11 cellular contexts compared by ENCODE assay signal in genomic region chr22:46076651-46077339, GRCh38.
DNase-seq lines count a peak whose midpoint lies in the region; ATAC-seq and TF ChIP-seq lines count a peak whose summit lies in the region.
"Had no signal": no experiment of that assay in that cellular context is flagged by ENCODE, and none has a peak within 500 bp of the region (broad histone marks: within the 10 kb centered on the region; RNA-seq: fewer than 3 reads in every experiment).

No MANE protein-coding gene starts in this region.

- POLR2A ChIA-PET in CD8-positive, alpha-beta T cell (lab: Charles Lee) = no interaction called here

- H3K9me3 Mint-ChIP-seq in CD8-positive, alpha-beta T cell = no peaks in the 10 kb centered on the region

- peak overlapping the region; percentile 95 for H3K4me3 ChIP-seq in LNCaP clone FGC (ENCODE audit: low read depth, low read length)
- peak overlapping the region in 1 of 3 donors; percentile 83 for H3K4me3 ChIP-seq in thyroid gland (replicated peaks in 1 of 3)
- H3K4me3 ChIP-seq in CD8-positive, alpha-beta T cell (ENCODE audit: low read depth, low read length) = no peak overlapping the region

- no peaks in the 10 kb centered on the region for H3K9me3 ChIP-seq in thyroid gland
- H3K9me3 ChIP-seq in CD8-positive, alpha-beta T cell (ENCODE audit: low read length) = no peaks in the 10 kb centered on the region

- no peaks in the 10 kb centered on the region for H3K27me3 ChIP-seq in thyroid gland
- H3K27me3 ChIP-seq in CD8-positive, alpha-beta T cell (ENCODE audit: insufficient read depth, low read length) = no peaks in the 10 kb centered on the region

- peaks cover 7% of the 10 kb centered on the region for H3K36me3 Mint-ChIP-seq in CD8-positive, alpha-beta T cell

- no peak overlapping the region for H3K27ac Mint-ChIP-seq in CD8-positive, alpha-beta T cell

- CTCF ChIA-PET in CD8-positive, alpha-beta T cell (lab: Charles Lee) = interaction anchor here (0.8 to 2.8 kb wide), 5 partner anchors 36 to 82 kb away, joined by 3 to 11 read pairs (median 4); no protein-coding TSS in a partner anchor

- intact Hi-C loops in thyroid gland (cut with DNase I) = no loop called here
- intact Hi-C loops in CD8-positive, alpha-beta T cell (cut with DNase I, micrococcal nuclease) = no loop called here

- peaks cover 31 to 68% of the 10 kb centered on the region in 2 donors for H3K4me1 ChIP-seq in thyroid gland
- H3K4me1 ChIP-seq in CD8-positive, alpha-beta T cell (ENCODE audit: insufficient read depth, low read length) = peaks cover 16% of the 10 kb centered on the region

- 49 to 58% methylated on average over 23 of the region's 23 CpGs for WGBS in thyroid gland, 2 donors

- DNase-seq in LNCaP clone FGC (ENCODE audit: low read depth) = no peak
- DNase-seq in caudate nucleus (lab: John Stamatoyannopoulos, UW) = no peak
- DNase-seq in kidney tubule cell (ENCODE audit: low spot score) = peak; percentile 76
- DNase-seq in thyroid gland = peak in 1 of 2 donors; percentile 2
- DNase-seq in CD8-positive, alpha-beta T cell = no peak
- no peak for DNase-seq in HPDE6-E6E7 (ENCODE audit: extremely low spot score)
- DNase-seq: stimulated activated naive CD4-positive, alpha-beta T cell had no signal

- ATAC-seq in HG02938 (IDR thresholded peaks at IDR 0.05; ENCODE audit: unreplicated experiment) = no peak
- no peak for ATAC-seq in GM19395 (IDR thresholded peaks at IDR 0.05; ENCODE audit: unreplicated experiment)
- no peak for ATAC-seq in CD8-positive, alpha-beta T cell
- ATAC-seq: left colon had no signal

- H3K27ac ChIP-seq in caudate nucleus (ENCODE audit: low read depth, low read length) (peak overlapping the region; percentile 96), thyroid gland (peak overlapping the region; percentile 95 to 97 (median 97))
- H3K27ac ChIP-seq in CD8-positive, alpha-beta T cell (ENCODE audit: low read depth, low read length) = no peak overlapping the region
- H3K27ac ChIP-seq: KMS-11 had no signal

- H3K36me3 ChIP-seq in thyroid gland = peaks cover 0 to 4% of the 10 kb centered on the region in 2 donors
- H3K36me3 ChIP-seq in CD8-positive, alpha-beta T cell (ENCODE audit: insufficient read depth, low read length) = peaks cover 6% of the 10 kb centered on the region

- peaks cover 23% of the 10 kb centered on the region for H3K4me1 Mint-ChIP-seq in CD8-positive, alpha-beta T cell (ENCODE audit: low read depth)

- no peak overlapping the region for H3K4me3 Mint-ChIP-seq in CD8-positive, alpha-beta T cell

- no peak for TF ChIP-seq CTCF in LNCaP clone FGC (IDR thresholded peaks at IDR 0.05; ENCODE audit: control insufficient read depth, extremely low read depth, insufficient read depth)
- TF ChIP-seq CTCF in thyroid gland (IDR thresholded peaks at IDR 0.05) = no peak
- TF ChIP-seq CTCF in CD8-positive, alpha-beta T cell (IDR thresholded peaks at IDR 0.05) = no peak

- H3K27me3 Mint-ChIP-seq in CD8-positive, alpha-beta T cell (ENCODE audit: low read depth) = no peaks in the 10 kb centered on the region

- TF ChIP-seq POLR2A in thyroid gland (IDR thresholded peaks at IDR 0.05) = no peak
